ENCODE assay signal across 1 cellular context in the genomic region with DNA sequence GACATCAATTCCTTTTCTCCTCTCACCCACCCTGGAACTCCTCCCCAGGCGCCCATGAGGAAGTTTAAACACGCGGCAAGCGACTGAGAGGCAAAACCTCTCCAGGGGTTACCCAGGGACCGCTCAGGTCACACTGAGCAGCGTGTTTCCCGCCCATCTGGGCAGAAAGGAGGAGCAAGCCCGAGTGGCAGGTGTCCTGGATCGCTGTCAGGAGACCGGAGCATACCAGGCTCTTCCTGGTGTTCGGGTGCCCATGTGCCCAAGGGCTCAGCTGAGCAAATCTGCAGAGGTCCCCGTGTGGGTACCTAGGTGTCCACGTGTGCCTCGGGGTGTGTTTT.
TF ChIP-seq lines count a peak whose summit lies in the region.

No MANE protein-coding gene starts in this region.

TF ChIP-seq in HEK293, 187 proteins besides CTCF, POLR2A, EP300 and RAD21 (continued from another document):
- TF ChIP-seq, protein P1, sequence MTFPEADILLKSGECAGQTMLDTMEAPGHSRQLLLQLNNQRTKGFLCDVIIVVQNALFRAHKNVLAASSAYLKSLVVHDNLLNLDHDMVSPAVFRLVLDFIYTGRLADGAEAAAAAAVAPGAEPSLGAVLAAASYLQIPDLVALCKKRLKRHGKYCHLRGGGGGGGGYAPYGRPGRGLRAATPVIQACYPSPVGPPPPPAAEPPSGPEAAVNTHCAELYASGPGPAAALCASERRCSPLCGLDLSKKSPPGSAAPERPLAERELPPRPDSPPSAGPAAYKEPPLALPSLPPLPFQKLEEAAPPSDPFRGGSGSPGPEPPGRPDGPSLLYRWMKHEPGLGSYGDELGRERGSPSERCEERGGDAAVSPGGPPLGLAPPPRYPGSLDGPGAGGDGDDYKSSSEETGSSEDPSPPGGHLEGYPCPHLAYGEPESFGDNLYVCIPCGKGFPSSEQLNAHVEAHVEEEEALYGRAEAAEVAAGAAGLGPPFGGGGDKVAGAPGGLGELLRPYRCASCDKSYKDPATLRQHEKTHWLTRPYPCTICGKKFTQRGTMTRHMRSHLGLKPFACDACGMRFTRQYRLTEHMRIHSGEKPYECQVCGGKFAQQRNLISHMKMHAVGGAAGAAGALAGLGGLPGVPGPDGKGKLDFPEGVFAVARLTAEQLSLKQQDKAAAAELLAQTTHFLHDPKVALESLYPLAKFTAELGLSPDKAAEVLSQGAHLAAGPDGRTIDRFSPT (tag by site-specific recombination; IDR thresholded peaks at IDR 0.05) = peak; percentile 69
- TF ChIP-seq ZNF274 (IDR thresholded peaks at IDR 0.05; ENCODE audit: low read length) = no peak
- no peak for TF ChIP-seq ZNF274 (tag by site-specific recombination; IDR thresholded peaks at IDR 0.05; ENCODE audit: borderline replicate concordance)
- TF ChIP-seq ZNF560 (tag by site-specific recombination; IDR thresholded peaks at IDR 0.05; ENCODE audit: borderline replicate concordance) = no peak
- TF ChIP-seq, protein P2, sequence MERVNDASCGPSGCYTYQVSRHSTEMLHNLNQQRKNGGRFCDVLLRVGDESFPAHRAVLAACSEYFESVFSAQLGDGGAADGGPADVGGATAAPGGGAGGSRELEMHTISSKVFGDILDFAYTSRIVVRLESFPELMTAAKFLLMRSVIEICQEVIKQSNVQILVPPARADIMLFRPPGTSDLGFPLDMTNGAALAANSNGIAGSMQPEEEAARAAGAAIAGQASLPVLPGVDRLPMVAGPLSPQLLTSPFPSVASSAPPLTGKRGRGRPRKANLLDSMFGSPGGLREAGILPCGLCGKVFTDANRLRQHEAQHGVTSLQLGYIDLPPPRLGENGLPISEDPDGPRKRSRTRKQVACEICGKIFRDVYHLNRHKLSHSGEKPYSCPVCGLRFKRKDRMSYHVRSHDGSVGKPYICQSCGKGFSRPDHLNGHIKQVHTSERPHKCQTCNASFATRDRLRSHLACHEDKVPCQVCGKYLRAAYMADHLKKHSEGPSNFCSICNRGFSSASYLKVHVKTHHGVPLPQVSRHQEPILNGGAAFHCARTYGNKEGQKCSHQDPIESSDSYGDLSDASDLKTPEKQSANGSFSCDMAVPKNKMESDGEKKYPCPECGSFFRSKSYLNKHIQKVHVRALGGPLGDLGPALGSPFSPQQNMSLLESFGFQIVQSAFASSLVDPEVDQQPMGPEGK (tag by site-specific recombination; IDR thresholded peaks at IDR 0.05) = peak; percentile 59; the same call in 1 of the 2 replicates
- peak; percentile 39 for TF ChIP-seq ZNF366 (tag by site-specific recombination; conservative IDR thresholded peaks at IDR 0.05)
- TF ChIP-seq ZXDB (tag by site-specific recombination; IDR thresholded peaks at IDR 0.05) = no peak; the same call in 1 of the 2 replicates
- peak; percentile 60 for TF ChIP-seq GLIS1 (tag by site-specific recombination; IDR thresholded peaks at IDR 0.05)
- TF ChIP-seq, protein P3, sequence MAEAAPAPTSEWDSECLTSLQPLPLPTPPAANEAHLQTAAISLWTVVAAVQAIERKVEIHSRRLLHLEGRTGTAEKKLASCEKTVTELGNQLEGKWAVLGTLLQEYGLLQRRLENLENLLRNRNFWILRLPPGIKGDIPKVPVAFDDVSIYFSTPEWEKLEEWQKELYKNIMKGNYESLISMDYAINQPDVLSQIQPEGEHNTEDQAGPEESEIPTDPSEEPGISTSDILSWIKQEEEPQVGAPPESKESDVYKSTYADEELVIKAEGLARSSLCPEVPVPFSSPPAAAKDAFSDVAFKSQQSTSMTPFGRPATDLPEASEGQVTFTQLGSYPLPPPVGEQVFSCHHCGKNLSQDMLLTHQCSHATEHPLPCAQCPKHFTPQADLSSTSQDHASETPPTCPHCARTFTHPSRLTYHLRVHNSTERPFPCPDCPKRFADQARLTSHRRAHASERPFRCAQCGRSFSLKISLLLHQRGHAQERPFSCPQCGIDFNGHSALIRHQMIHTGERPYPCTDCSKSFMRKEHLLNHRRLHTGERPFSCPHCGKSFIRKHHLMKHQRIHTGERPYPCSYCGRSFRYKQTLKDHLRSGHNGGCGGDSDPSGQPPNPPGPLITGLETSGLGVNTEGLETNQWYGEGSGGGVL (tag by site-specific recombination; IDR thresholded peaks at IDR 0.05) = peak; percentile 42; the same call in 1 of the 2 replicates
- no peak for TF ChIP-seq ZNF335 (tag by site-specific recombination; conservative IDR thresholded peaks at IDR 0.05)
- TF ChIP-seq GLIS2 (tag by site-specific recombination; IDR thresholded peaks at IDR 0.05) = peak; percentile 50; the same call in 1 of the 2 replicates
